In genomic region chrX:9785944-9786741, GRCh38 we compare ENCODE assay signal across 1 cellular context.
TF ChIP-seq lines count a peak whose summit lies in the region.

Gene SHROOM2 (plus strand): TSS chrX:9786429. CDS start chrX:9786546, 117 bp downstream.

TF ChIP-seq in HepG2, 621 proteins besides CTCF, POLR2A, EP300 and RAD21 (continued from another document):
- TF ChIP-seq THRA (CRISPR knock-in tag; IDR thresholded peaks at IDR 0.05; ENCODE audit: borderline replicate concordance) (no peak), RBFOX2 (IDR thresholded peaks at IDR 0.05; ENCODE audit: low read depth, low read length) (peak; percentile 33; the same call in 1 of the 2 replicates), NCOR1 (IDR thresholded peaks at IDR 0.05; ENCODE audit: borderline replicate concordance, low read length) (no peak), CHD2 (IDR thresholded peaks at IDR 0.05; ENCODE audit: low read depth, low read length) (no peak), ZNF574 (CRISPR knock-in tag; IDR thresholded peaks at IDR 0.05) (0 out of 2 replicates have a peak, but pooled peaks have one; percentile 9), CERS6 (CRISPR knock-in tag; IDR thresholded peaks at IDR 0.05) (no peak), MYC (CRISPR knock-in tag; IDR thresholded peaks at IDR 0.05; ENCODE audit: borderline replicate concordance) (no peak), JDP2 (CRISPR knock-in tag; IDR thresholded peaks at IDR 0.05; ENCODE audit: borderline replicate concordance) (no peak), ZBTB37 (CRISPR knock-in tag; IDR thresholded peaks at IDR 0.05) (no peak), GTF3A (CRISPR knock-in tag; conservative IDR thresholded peaks at IDR 0.05) (no peak), SP4 (CRISPR knock-in tag; IDR thresholded peaks at IDR 0.05) (no peak), CREB3 (CRISPR knock-in tag; IDR thresholded peaks at IDR 0.05) (no peak), HNF4G (IDR thresholded peaks at IDR 0.05; ENCODE audit: borderline replicate concordance, low read depth, low read length) (no peak), HNF4G (CRISPR knock-in tag; IDR thresholded peaks at IDR 0.05; ENCODE audit: borderline replicate concordance, low read depth) (no peak), POLR2G (IDR thresholded peaks at IDR 0.05; ENCODE audit: low read depth, low read length) (0 out of 2 replicates have a peak, but pooled peaks have one; percentile 15), ZNF232 (CRISPR knock-in tag; IDR thresholded peaks at IDR 0.05; ENCODE audit: borderline replicate concordance) (no peak), ZFY (CRISPR knock-in tag; IDR thresholded peaks at IDR 0.05) (peak; percentile 65)
- TF ChIP-seq, protein P1, sequence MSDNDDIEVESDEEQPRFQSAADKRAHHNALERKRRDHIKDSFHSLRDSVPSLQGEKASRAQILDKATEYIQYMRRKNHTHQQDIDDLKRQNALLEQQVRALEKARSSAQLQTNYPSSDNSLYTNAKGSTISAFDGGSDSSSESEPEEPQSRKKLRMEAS (IDR thresholded peaks at IDR 0.05), result no peak
TF ChIP-seq in HepG2: peak in this region for 5.
